Comparison of ENCODE assay signal across 1 cellular context in genomic region chr11:86923993-86924766, GRCh38.
TF ChIP-seq lines count a peak whose summit lies in the region.

No MANE protein-coding gene starts in this region.

TF ChIP-seq in SK-N-SH, 30 proteins besides CTCF, POLR2A, EP300 and RAD21:
- TF ChIP-seq REST (IDR thresholded peaks at IDR 0.05; ENCODE audit: low read depth, low read length) (peak; percentile 87), RFX5 (IDR thresholded peaks at IDR 0.05; ENCODE audit: low read length) (no peak)
